ENCODE assay signal across 1 cellular context in genomic region chr9:95225016-95225745, GRCh38.
TF ChIP-seq lines count a peak whose summit lies in the region.

No MANE protein-coding gene starts in this region.

TF ChIP-seq in IMR-90, 13 proteins besides CTCF, POLR2A, EP300 and RAD21 (continued from another document):
- TF ChIP-seq USF2 (IDR thresholded peaks at IDR 0.05; ENCODE audit: low read depth, low read length) (no peak), RFX5 (IDR thresholded peaks at IDR 0.05; ENCODE audit: low read depth, low read length) (no peak), SMC3 (IDR thresholded peaks at IDR 0.05; ENCODE audit: low read depth, low read length) (no peak), BHLHE40 (IDR thresholded peaks at IDR 0.05; ENCODE audit: low read depth, low read length) (no peak), CEBPB (IDR thresholded peaks at IDR 0.05; ENCODE audit: low read depth, low read length) (no peak), MAFK (IDR thresholded peaks at IDR 0.05; ENCODE audit: low read depth, low read length) (no peak), MXI1 (IDR thresholded peaks at IDR 0.05; ENCODE audit: borderline replicate concordance, low read depth, low read length) (no peak)
